21 cellular contexts compared by ENCODE assay signal in the genomic region with DNA sequence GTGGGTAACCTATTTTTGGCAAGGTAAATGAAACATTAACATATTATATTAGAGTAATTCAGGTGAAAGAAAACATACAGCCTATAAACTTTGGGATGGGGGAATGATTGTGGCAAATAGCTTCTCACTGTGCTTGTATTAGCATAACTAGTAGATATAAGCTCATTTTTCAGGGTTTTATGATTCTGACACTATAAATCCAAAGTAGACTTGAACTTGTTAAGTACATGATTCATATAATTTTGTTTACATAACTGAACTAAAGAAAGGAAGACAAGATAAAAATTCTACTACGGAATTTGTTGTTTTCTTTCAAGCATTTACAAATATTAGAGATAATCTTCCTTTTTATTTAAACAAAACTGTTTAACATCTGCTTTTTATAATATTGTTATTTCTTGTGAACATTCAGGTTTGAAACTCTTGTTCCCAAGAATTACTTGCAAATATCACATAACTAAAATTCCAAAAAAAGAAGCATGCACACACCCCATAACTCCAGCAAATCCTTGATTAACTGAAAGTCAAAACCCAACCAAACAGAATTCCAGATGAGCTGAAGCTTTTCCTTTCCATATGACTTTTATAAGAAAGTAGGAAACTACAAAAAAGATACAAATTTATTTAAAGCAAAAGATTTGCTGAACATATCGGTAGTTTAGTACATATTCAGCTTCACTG.
DNase-seq lines count a peak whose midpoint lies in the region; ATAC-seq and TF ChIP-seq lines count a peak whose summit lies in the region.
"Had no signal": no experiment of that assay in that cellular context is flagged by ENCODE, and none has a peak within 500 bp of the region (broad histone marks: within the 10 kb centered on the region; RNA-seq: fewer than 3 reads in every experiment).

No MANE protein-coding gene starts in this region.

- no peak overlapping the region for H3K4me3 ChIP-seq in mesenchymal stem cell (ENCODE audit: insufficient read depth in 1 of 2, low read depth in 1 of 2, low read length in 2 of 2)
- H3K4me3 ChIP-seq in uterus = no peak overlapping the region
- H3K4me3 ChIP-seq: upper lobe of right lung had no signal

- no peaks in the 10 kb centered on the region for H3K36me3 ChIP-seq in mesenchymal stem cell (ENCODE audit: control insufficient read depth in 1 of 2, insufficient read depth in 2 of 2, low read depth in 1 of 2, low read length in 2 of 2)
- no peaks in the 10 kb centered on the region for H3K36me3 ChIP-seq in uterus
- H3K36me3 ChIP-seq: upper lobe of right lung had no signal

- no peak overlapping the region for H2BK5ac ChIP-seq in mesenchymal stem cell (ENCODE audit: low read depth, low read length, poor library complexity, severe bottlenecking)

- H3K27ac ChIP-seq in caudate nucleus (ENCODE audit: low read depth, low read length) (peak overlapping the region; percentile 49), mesenchymal stem cell (ENCODE audit: low read length, poor library complexity, severe bottlenecking) (peak overlapping the region; percentile 89), uterus (peak overlapping the region; percentile 73 to 77)
- H3K27ac ChIP-seq: 22Rv1, parathyroid adenoma, upper lobe of right lung had no signal

- no peak for TF ChIP-seq POLR2A in uterus (IDR thresholded peaks at IDR 0.05)

- no peak overlapping the region for H2AK5ac ChIP-seq in mesenchymal stem cell (ENCODE audit: low read length, severe bottlenecking)

- no peak overlapping the region for H2BK120ac ChIP-seq in mesenchymal stem cell (ENCODE audit: low read depth, low read length)

- no CpG with 5 or more reads among the region's 2 CpGs for WGBS in mesenchymal stem cell

- H3K27me3 ChIP-seq in mesenchymal stem cell (ENCODE audit: control insufficient read depth in 1 of 2, insufficient read depth in 1 of 2, low read length in 2 of 2) (no peaks in the 10 kb centered on the region), uterus (no peaks in the 10 kb centered on the region)
- H3K27me3 ChIP-seq: upper lobe of right lung had no signal

- no peak overlapping the region for H3K18ac ChIP-seq in mesenchymal stem cell (ENCODE audit: low read depth in 1 of 2, low read length in 2 of 2)

- H3K4me2 ChIP-seq in mesenchymal stem cell (ENCODE audit: low read length, poor library complexity, severe bottlenecking) = no peak overlapping the region

- no peak overlapping the region for H3K4ac ChIP-seq in mesenchymal stem cell (ENCODE audit: low read depth in 1 of 2, low read length in 2 of 2)

- intact Hi-C loops in uterus (cut with DNase I; ENCODE audit: low total_unique reads) (no loop called here), sciatic nerve (cut with DNase I) (no loop called here)

- no peak overlapping the region for H3K14ac ChIP-seq in mesenchymal stem cell (ENCODE audit: low read length in 2 of 2)

- peaks cover 3% of the 10 kb centered on the region for H3K79me1 ChIP-seq in mesenchymal stem cell (replicated peaks; ENCODE audit: low read length, poor library complexity, severe bottlenecking)

- no peak overlapping the region for H2BK12ac ChIP-seq in mesenchymal stem cell (ENCODE audit: low read length in 2 of 2)

- H3K4me1 ChIP-seq in mesenchymal stem cell (ENCODE audit: control insufficient read depth, insufficient read depth, low read depth, low read length) = peaks cover 13% of the 10 kb centered on the region
- H3K4me1 ChIP-seq in uterus = peaks cover 0 to 12% of the 10 kb centered on the region in 2 donors
- H3K4me1 ChIP-seq: parathyroid adenoma, upper lobe of right lung had no signal

- H4K91ac ChIP-seq in mesenchymal stem cell (ENCODE audit: low read length) = no peak overlapping the region

- ATAC-seq in HG02763 (IDR thresholded peaks at IDR 0.05; ENCODE audit: unreplicated experiment) = no peak
- no peak for ATAC-seq in sciatic nerve
- no peak for ATAC-seq in HG02884 (IDR thresholded peaks at IDR 0.05; ENCODE audit: unreplicated experiment)
- ATAC-seq: activated CD4-positive, CD25-positive, alpha-beta regulatory T cell treated with anti-CD3 and anti-CD28 coated beads, Interleukin-2, amount 50 U/mL, for 24 hours; left cardiac atrium; stimulated activated naive B cell treated with anti-CD40 and anti-IgM and Interleukin-4, amounts not matched to agents 10 μg/mL and 1 μg/mL and 100 μg/mL, for 72 hours; upper lobe of right lung had no signal

- H3K9ac ChIP-seq in mesenchymal stem cell (ENCODE audit: low read length) = peak overlapping the region; percentile 79
- H3K9ac ChIP-seq: parathyroid adenoma had no signal

- no peaks in the 10 kb centered on the region for H3K9me3 ChIP-seq in mesenchymal stem cell (ENCODE audit: control insufficient read depth, low read length)
- H3K9me3 ChIP-seq in uterus = no peaks in the 10 kb centered on the region
- H3K9me3 ChIP-seq: upper lobe of right lung had no signal

- no peak overlapping the region for H4K8ac ChIP-seq in mesenchymal stem cell (ENCODE audit: low read length)

- no peak overlapping the region for H2AFZ ChIP-seq in mesenchymal stem cell (ENCODE audit: low read depth, low read length)
- H2AFZ ChIP-seq: parathyroid adenoma had no signal

- DNase-seq in DMS53 (lab: John Stamatoyannopoulos, UW) (peak; percentile 25), DMS53 treated with DMSO at 0.1 percent for 48 hours (lab: John Stamatoyannopoulos, UW; ENCODE audit: unreplicated experiment) (no peak), caudate nucleus (lab: John Stamatoyannopoulos, UW) (no peak), mesenchymal stem cell (peak; percentile 38), uterus (no peak), sciatic nerve (ENCODE audit: low spot score) (no peak)
- DNase-seq: activated gamma-delta T cell treated with Interleukin-2 at 50 U/mL for 16 hours; dermis blood vessel endothelial cell; hippocampal formation; Kasumi-1; left cardiac atrium; NCI-H1436; SHP77 treated with DMSO at 0.1 percent for 48 hours; stimulated activated CD4-positive, alpha-beta T cell treated with anti-CD3 and anti-CD28 coated beads, Interleukin-12 subunit alpha, Interleukin-12 subunit beta, amount 100 ng/mL, for 4 hours; stimulated activated naive B cell treated with anti-CD40 and anti-IgM and Interleukin-4, amounts not matched to agents 10 μg/mL and 1 μg/mL and 100 μg/mL, for 72 hours; upper lobe of right lung had no signal

- TF ChIP-seq CTCF in uterus (IDR thresholded peaks at IDR 0.05) = no peak

- no peak overlapping the region for H3K23ac ChIP-seq in mesenchymal stem cell (ENCODE audit: low read length in 2 of 2)

- H2BK15ac ChIP-seq in mesenchymal stem cell (ENCODE audit: low read depth, poor library complexity, severe bottlenecking) = no peak overlapping the region

Comparison
In these comparisons a context has a peak if more than half of its experiments do, and no peak if none do; other contexts are left out.
1. DNase-seq: peak in DMS53 (single experiment) and mesenchymal stem cell (single experiment); none in DMS53 treated with DMSO at 0.1 percent for 48 hours (single experiment), caudate nucleus (0 of 61), uterus (0 of 2) and sciatic nerve (single experiment).
2. Peak in every context shown above with its lines, with median percentiles within 50 percentile points of each other: H3K27ac ChIP-seq.